ENCODE assay signal across 8 cellular contexts in the genomic region with DNA sequence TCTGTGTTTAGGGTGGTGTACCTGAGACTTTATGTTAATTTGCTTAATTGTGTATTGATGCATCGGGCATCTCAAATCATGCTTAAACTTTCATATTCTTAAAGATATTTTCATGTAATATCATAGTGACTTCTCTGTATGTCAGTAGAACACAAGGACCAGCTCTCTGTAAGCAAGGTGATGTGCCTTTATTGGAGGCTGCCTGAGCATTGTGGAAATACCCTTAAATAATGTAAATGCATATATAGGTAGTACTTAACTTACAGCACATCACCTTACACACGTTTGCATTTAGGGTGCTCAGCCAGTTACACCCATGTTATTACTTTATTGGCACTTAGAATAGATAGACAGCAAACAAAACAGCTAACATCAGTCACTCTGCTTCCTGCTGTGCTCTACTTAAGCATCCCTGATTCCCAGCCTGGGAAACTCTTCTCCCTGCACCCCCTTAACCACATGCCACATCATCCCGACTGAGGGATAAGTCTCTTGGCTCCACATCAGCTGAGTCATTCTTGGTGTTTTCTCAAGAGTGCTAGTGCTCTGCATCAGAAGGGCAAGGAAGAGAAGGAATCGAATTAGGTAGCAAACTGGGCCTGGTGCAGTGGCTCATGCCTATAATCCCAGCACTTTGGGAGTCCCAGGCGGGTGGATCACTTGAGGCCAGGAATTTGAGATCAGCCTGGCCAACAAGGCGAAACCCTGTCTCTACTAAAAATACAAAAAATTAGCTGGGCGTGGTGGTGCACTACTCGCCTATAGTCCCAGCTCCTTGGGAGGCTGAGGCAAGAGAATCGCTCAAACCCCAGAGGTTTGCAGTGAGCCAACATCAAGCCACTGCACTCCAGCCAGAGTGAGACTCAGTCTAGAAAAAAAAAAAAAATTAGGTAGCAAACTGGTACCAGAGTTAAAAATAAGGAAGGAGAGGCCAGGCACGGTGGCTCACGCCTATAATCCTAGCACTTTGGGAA.
DNase-seq lines count a peak whose midpoint lies in the region; ATAC-seq, FAIRE-seq and TF ChIP-seq lines count a peak whose summit lies in the region.

No MANE protein-coding gene starts in this region.

- intact Hi-C loops in kidney (cut with DNase I) (no loop called here), testis (cut with DNase I; ENCODE audit: low total_unique reads) (no loop called here)

- TF ChIP-seq CTCF in kidney (IDR thresholded peaks at IDR 0.05; ENCODE audit: borderline replicate concordance, extremely low read depth, insufficient read depth) (no peak), testis (IDR thresholded peaks at IDR 0.05) (no peak)

- no peak for FAIRE-seq in kidney (lab: Jason Lieb, UNC)

- H3K9ac ChIP-seq in kidney (ENCODE audit: low read length in 2 of 2), result no peak overlapping the region

- H3K4me1 ChIP-seq in kidney (ENCODE audit: control insufficient read depth in 1 of 2, insufficient read depth in 1 of 2, low read depth in 1 of 2, low read length in 2 of 2) (no peaks in the 10 kb centered on the region), testis (no peaks in the 10 kb centered on the region)

- no peak overlapping the region for H3K27ac ChIP-seq in kidney (ENCODE audit: low read depth in 2 of 2, low read length in 2 of 2)
- no peak overlapping the region for H3K27ac ChIP-seq in testis

- no peak for TF ChIP-seq POLR2A in testis (IDR thresholded peaks at IDR 0.05)

- DNase-seq in GM04503 (ENCODE audit: low read depth) (peak; percentile 99), T1000 (lab: John Stamatoyannopoulos, UW) (peak; percentile 77), foreskin melanocyte (peak; percentile 40), renal cortical epithelial cell (ENCODE audit: low read depth) (peak; percentile 98), kidney (no peak), testis (no peak)

- H3K36me3 ChIP-seq in kidney (ENCODE audit: control insufficient read depth in 1 of 2, insufficient read depth in 2 of 2, low read length in 2 of 2) (no peaks in the 10 kb centered on the region), testis (ENCODE audit: low read depth, missing control alignments) (no peaks in the 10 kb centered on the region)

- H3K4me3 ChIP-seq in kidney (ENCODE audit: low read length in 2 of 2) (no peak overlapping the region), testis (no peak overlapping the region)

- ATAC-seq in HG02623 (IDR thresholded peaks at IDR 0.05; ENCODE audit: unreplicated experiment) (no peak), GM21529 (IDR thresholded peaks at IDR 0.05; ENCODE audit: unreplicated experiment) (no peak)

- 78 to 90% methylated on average over 11 of the region's 11 CpGs for WGBS in testis, 2 donors

- H3K9me3 ChIP-seq in kidney (ENCODE audit: control insufficient read depth in 1 of 2, low read length in 2 of 2) (peaks cover 0 to 5% of the 10 kb centered on the region in 2 donors), testis (no peaks in the 10 kb centered on the region)

- H3K27me3 ChIP-seq in testis, result no peaks in the 10 kb centered on the region

Comparison
In these comparisons a context has a peak if more than half of its experiments do, and no peak if none do; other contexts are left out.
1. DNase-seq: peak in GM04503 (single experiment), T1000 (single experiment), foreskin melanocyte (single experiment) and renal cortical epithelial cell (single experiment); none in kidney (single experiment) and testis (single experiment).